ENCODE assay signal across 9 cellular contexts in the genomic region with DNA sequence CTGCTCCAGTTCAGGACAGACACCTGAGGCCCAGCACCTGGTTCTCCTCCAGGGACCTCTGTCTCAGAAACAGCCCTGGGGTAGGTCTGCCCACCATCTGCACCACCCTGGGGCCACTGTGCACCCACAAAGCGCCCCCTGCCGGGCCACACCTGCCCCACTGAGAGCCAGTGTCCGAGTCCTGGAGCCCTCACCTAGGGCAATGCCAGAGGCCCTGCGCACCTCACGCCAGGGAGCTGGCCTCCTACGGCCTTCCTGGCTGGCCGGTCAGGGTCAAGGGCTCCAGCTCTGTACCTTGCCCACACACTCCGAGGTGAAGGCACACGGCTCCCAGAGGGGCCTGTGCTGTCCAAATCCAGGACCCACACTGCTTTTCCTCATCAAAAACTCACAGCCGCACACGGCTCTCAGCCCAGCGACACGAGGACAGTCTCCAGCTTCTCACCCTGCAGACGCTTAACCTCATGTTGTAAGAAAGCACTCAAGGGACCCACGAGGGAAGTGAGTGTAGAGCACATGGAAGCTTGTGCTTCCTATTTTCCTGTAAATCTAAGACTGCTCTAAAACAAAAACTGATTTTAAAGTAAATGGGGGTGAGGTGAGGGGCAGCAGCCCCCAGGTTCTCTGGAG. TPM values are rescaled to one million over a fixed set of nuclear protein-coding genes. Genes with fewer than 3 reads are reported as not detected.
DNase-seq lines count a peak whose midpoint lies in the region; ATAC-seq and TF ChIP-seq lines count a peak whose summit lies in the region.
"Had no signal": no experiment of that assay in that cellular context is flagged by ENCODE, and none has a peak within 500 bp of the region (broad histone marks: within the 10 kb centered on the region; RNA-seq: fewer than 3 reads in every experiment).

No MANE protein-coding gene starts in this region.

- no peak overlapping the region for H3K27ac ChIP-seq in Karpas-422 (ENCODE audit: low read length)
- no peak overlapping the region for H3K27ac ChIP-seq in brain microvascular endothelial cell

- in situ Hi-C loops in brain microvascular endothelial cell (cut with HindIII; ENCODE audit: low pct_ligation_motif_present, low sequenced_read_pairs), result no loop called here

- no peaks in the 10 kb centered on the region for H3K9me3 ChIP-seq in Karpas-422 (ENCODE audit: low read length)

- peak; percentile 29 for DNase-seq in activated CD4-positive, CD25-positive, alpha-beta regulatory T cell treated with anti-CD3 and anti-CD28 coated beads, Interleukin-2, amount 50 U/mL, for 72 hours
- DNase-seq in Karpas-422 (peak; percentile 65), epithelial cell of proximal tubule (ENCODE audit: low read depth) (no peak), posterior vena cava (ENCODE audit: low spot score) (peak; percentile 78), brain microvascular endothelial cell (no peak)
- DNase-seq in stimulated activated CD4-positive, alpha-beta T cell treated with anti-CD3 and anti-CD28 coated beads, Interleukin-4, amount 100 ng/mL, for 1 hour, result no peak
- DNase-seq: NCI-H1436 had no signal

- no peaks in the 10 kb centered on the region for H3K27me3 ChIP-seq in Karpas-422 (ENCODE audit: low read length)
- H3K27me3 ChIP-seq in brain microvascular endothelial cell (replicated peaks), result no peaks in the 10 kb centered on the region

- H3K4me2 ChIP-seq in Karpas-422 (ENCODE audit: low read depth, low read length, poor library complexity, severe bottlenecking), result no peak overlapping the region

- peaks cover 70% of the 10 kb centered on the region for H4K20me1 ChIP-seq in Karpas-422 (ENCODE audit: insufficient read depth, low read depth, low read length)

- peaks cover 16% of the 10 kb centered on the region for H3K4me1 ChIP-seq in Karpas-422 (ENCODE audit: low read length)

- no peaks in the 10 kb centered on the region for H3K9me2 ChIP-seq in Karpas-422 (replicated peaks; ENCODE audit: insufficient read depth, low read length)

- intact Hi-C loops in posterior vena cava (cut with DNase I), result loop anchor here in 1 of 2 donors (10.0 kb wide), 1 partner anchor 79 kb away; no protein-coding TSS in a partner anchor

- peaks cover 80% of the 10 kb centered on the region for H3K79me2 ChIP-seq in Karpas-422 (ENCODE audit: low read length)

- H3K9ac ChIP-seq in Karpas-422 (ENCODE audit: low read length), result no peak overlapping the region

- TF ChIP-seq CTCF in epithelial cell of proximal tubule (conservative IDR thresholded peaks at IDR 0.05; ENCODE audit: low read depth, low read length) (peak; percentile 29), brain microvascular endothelial cell (IDR thresholded peaks at IDR 0.05; ENCODE audit: low read depth, low read length, missing control alignments) (no peak)

- H3K36me3 ChIP-seq in Karpas-422 (ENCODE audit: insufficient read depth, low read length) (no peaks in the 10 kb centered on the region), brain microvascular endothelial cell (replicated peaks) (peaks cover 14% of the 10 kb centered on the region)

- ATAC-seq in activated CD4-positive, CD25-positive, alpha-beta regulatory T cell treated with anti-CD3 and anti-CD28 coated beads, Interleukin-2, amount 50 U/mL, for 24 hours, result no peak
- no peak for ATAC-seq in HG03025 (IDR thresholded peaks at IDR 0.05; ENCODE audit: low FRiP score, unreplicated experiment)

- H2AFZ ChIP-seq in Karpas-422 (ENCODE audit: low read length), result no peak overlapping the region

- no peak overlapping the region for H3K4me3 ChIP-seq in Karpas-422 (ENCODE audit: low read length)
- H3K4me3 ChIP-seq in epithelial cell of proximal tubule (ENCODE audit: low read depth, low read length), result no peak overlapping the region
- H3K4me3 ChIP-seq in brain microvascular endothelial cell (ENCODE audit: low read depth, low read length), result no peak overlapping the region

RNA-seq across cellular contexts. Expression of gene CTBP1, which starts 5.4 kb away (rescaled TPM):
- total RNA-seq in Karpas-422 (2014; rRNA removed; shearing (Covaris generic); ENCODE audit: low replicate concordance), result 86.9 and 184 TPM in 2 replicates
- 272 and 334 TPM in 2 replicates for total RNA-seq in epithelial cell of proximal tubule
- total RNA-seq in posterior vena cava, result 100 to 1,000 TPM; 109 to 113 TPM

RNA-seq across cellular contexts. Expression of gene MAEA, which starts 46.1 kb away (rescaled TPM):
- 31.3 and 54.0 TPM in 2 replicates for total RNA-seq in Karpas-422 (2014; rRNA removed; shearing (Covaris generic); ENCODE audit: low replicate concordance)
- total RNA-seq in epithelial cell of proximal tubule (72.3 and 114 TPM in 2 replicates), posterior vena cava (10 to 100 TPM; 37.5 to 43.7 TPM)

Comparison
In these comparisons a context has a peak if more than half of its experiments do, and no peak if none do; other contexts are left out.
1. DNase-seq: peak in activated CD4-positive, CD25-positive, alpha-beta regulatory T cell treated with anti-CD3 and anti-CD28 coated beads, Interleukin-2, amount 50 U/mL, for 72 hours (single experiment), Karpas-422 (single experiment) and posterior vena cava (single experiment); none in epithelial cell of proximal tubule (single experiment), brain microvascular endothelial cell (single experiment) and stimulated activated CD4-positive, alpha-beta T cell treated with anti-CD3 and anti-CD28 coated beads, Interleukin-4, amount 100 ng/mL, for 1 hour (single experiment).